Comparison of ENCODE assay signal across 14 cellular contexts in genomic region chr2:63614448-63614968, GRCh38. TPM values are rescaled to one million over a fixed set of nuclear protein-coding genes. Genes with fewer than 3 reads are reported as not detected.
A peak's percentile ranks its signal among the peaks of the same experiment; 100 is the strongest.
DNase-seq lines count a peak whose midpoint lies in the region; ATAC-seq and TF ChIP-seq lines count a peak whose summit lies in the region.
"Had no signal": no experiment of that assay in that cellular context is flagged by ENCODE, and none has a peak within 500 bp of the region (broad histone marks: within the 10 kb centered on the region; RNA-seq: fewer than 3 reads in every experiment).

No MANE protein-coding gene starts in this region.

- no peak overlapping the region for H2AFZ ChIP-seq in osteoblast (ENCODE audit: low read length)

- H3K36me3 ChIP-seq in osteoblast (ENCODE audit: insufficient read depth, low read length) = no peaks in the 10 kb centered on the region

- no peak for TF ChIP-seq CTCF in fibroblast of pulmonary artery (IDR thresholded peaks at IDR 0.05; ENCODE audit: low read length, missing control alignments)
- no peak for TF ChIP-seq CTCF in osteoblast (IDR thresholded peaks at IDR 0.05; ENCODE audit: extremely low read depth, low read depth, low read length)

- H3K27ac ChIP-seq in osteoblast (ENCODE audit: low read depth, low read length) = peak overlapping the region; percentile 64
- H3K27ac ChIP-seq: KMS-11 had no signal

- H3K4me2 ChIP-seq in osteoblast (ENCODE audit: insufficient read depth, low read length) = no peak overlapping the region
- H3K4me2 ChIP-seq: KMS-11 had no signal

- no peak for ATAC-seq in GM21423 (IDR thresholded peaks at IDR 0.05; ENCODE audit: unreplicated experiment)

- no peaks in the 10 kb centered on the region for H3K9me3 ChIP-seq in osteoblast (ENCODE audit: low read depth, low read length)

- H3K27me3 ChIP-seq in osteoblast (ENCODE audit: insufficient read depth, low read length) = no peaks in the 10 kb centered on the region

- H3K4me3 ChIP-seq in fibroblast of pulmonary artery (replicated peaks; ENCODE audit: low read depth, low read length) (no peak overlapping the region), osteoblast (ENCODE audit: insufficient read depth, low read length) (no peak overlapping the region)

- H4K20me1 ChIP-seq in osteoblast (ENCODE audit: insufficient read depth, low read length) = no peaks in the 10 kb centered on the region

- peaks cover 12% of the 10 kb centered on the region for H3K4me1 ChIP-seq in osteoblast (ENCODE audit: insufficient read depth, low read length)

- H3K79me2 ChIP-seq in osteoblast (ENCODE audit: insufficient read depth, low read length) = no peaks in the 10 kb centered on the region

- DNase-seq in GM03348 (ENCODE audit: low spot score) (peak; percentile 54), RPMI7951 (ENCODE audit: low read depth) (peak; percentile 29), fibroblast of pulmonary artery (ENCODE audit: low read depth) (peak; percentile 56), osteoblast (ENCODE audit: insufficient read length, low spot score, missing footprints) (peak; percentile 79), SKM-1 treated with dmso at 0.1 percent for 144 hours (lab: John Stamatoyannopoulos, UW; ENCODE audit: unreplicated experiment) (no peak), DMS53 (lab: John Stamatoyannopoulos, UW) (no peak), HuH-7 (ENCODE audit: low spot score) (no peak)
- DNase-seq: activated CD8-positive, alpha-beta memory T cell treated with anti-CD3 and anti-CD28 coated beads, Interleukin-2, amount 50 U/mL, for 48 hours; central memory CD4-positive, alpha-beta T cell; left cardiac atrium; NCI-H446; T-helper 1 cell had no signal

RNA-seq across cellular contexts. Expression of gene MDH1, which starts 25.7 kb away (rescaled TPM):
- total RNA-seq in RPMI7951 (2014; rRNA removed; shearing (Covaris generic)) = 343 and 387 TPM in 2 replicates
- 122 and 132 TPM in 2 replicates for total RNA-seq in osteoblast

RNA-seq across cellular contexts. Expression of gene WDPCP, which starts 26.2 kb away (rescaled TPM):
- total RNA-seq in RPMI7951 (2014; rRNA removed; shearing (Covaris generic)) = 6.1 and 11.8 TPM in 2 replicates
- total RNA-seq in osteoblast = 16.3 and 18.3 TPM in 2 replicates

Comparison
In these comparisons a context has a peak if more than half of its experiments do, and no peak if none do; other contexts are left out.
1. DNase-seq: peak in GM03348 (single experiment), RPMI7951 (single experiment), fibroblast of pulmonary artery (single experiment) and osteoblast (single experiment); none in SKM-1 treated with dmso at 0.1 percent for 144 hours (single experiment), DMS53 (single experiment) and HuH-7 (single experiment).